22 cellular contexts compared by ENCODE assay signal in the genomic region with DNA sequence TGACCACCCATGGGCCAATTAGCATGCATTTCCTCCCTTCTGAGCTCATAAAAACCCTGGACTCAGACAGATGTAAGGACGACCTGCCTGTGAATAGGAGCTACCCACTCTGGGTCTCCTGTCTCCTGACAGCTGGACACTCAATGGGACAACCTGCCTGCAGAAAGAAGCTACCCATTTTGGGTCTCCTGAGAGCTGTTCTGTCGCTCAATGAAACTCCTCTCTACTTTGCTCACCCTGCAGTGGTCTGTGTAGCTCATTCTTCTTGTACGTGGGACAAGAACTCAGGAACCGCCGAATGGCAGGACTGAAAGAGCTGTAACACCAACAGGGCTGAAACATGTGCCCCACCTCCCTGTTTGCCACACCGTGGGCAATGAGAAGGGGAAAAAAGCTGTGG.
DNase-seq lines count a peak whose midpoint lies in the region; ATAC-seq, FAIRE-seq and TF ChIP-seq lines count a peak whose summit lies in the region.
"Had no signal": no experiment of that assay in that cellular context is flagged by ENCODE, and none has a peak within 500 bp of the region (broad histone marks: within the 10 kb centered on the region; RNA-seq: fewer than 3 reads in every experiment).

No MANE protein-coding gene starts in this region.

- TF ChIP-seq POLR2A in NB4 (IDR thresholded peaks at IDR 0.05; ENCODE audit: extremely low read depth, insufficient read length) (no peak), K562 (conservative IDR thresholded peaks at IDR 0.05) (no peak)

- in situ Hi-C loops in K562 (cut with MboI): no loop called here

- H2AFZ ChIP-seq in K562 (ENCODE audit: low read depth, low read length): no peak overlapping the region
- H2AFZ ChIP-seq in neuronal stem cell (ENCODE audit: low read length): no peak overlapping the region

- DNase-seq in ELF-1 (ENCODE audit: low read depth, low spot score) (peak; percentile 5), NB4 (ENCODE audit: low read depth) (peak; percentile 7), K562 (ENCODE audit: extremely low read depth in 1 of 4, low spot score in 3 of 4) (peak in 1 of 4 experiments; percentile 13), sciatic nerve (ENCODE audit: low spot score) (no peak), neuronal stem cell (ENCODE audit: low spot score) (no peak)
- DNase-seq: 8988T; ACHN; C1 segment of cervical spinal cord; Calu3; CD4-positive, alpha-beta memory T cell; COR-L47; DMS79; EL; GF-D8; GOT3 had no signal

- no peak overlapping the region for H4K8ac ChIP-seq in neuronal stem cell (ENCODE audit: low read depth, low read length)

- no peak for TF ChIP-seq CTCF in HEK293 (tag by site-specific recombination; IDR thresholded peaks at IDR 0.05)
- TF ChIP-seq CTCF in NB4 (IDR thresholded peaks at IDR 0.05; ENCODE audit: low read depth, low read length): no peak
- no peak for TF ChIP-seq CTCF in K562 (IDR thresholded peaks at IDR 0.05 in 2 of 3, conservative IDR thresholded peaks at IDR 0.05 in 1 of 3; ENCODE audit: insufficient read depth in 2 of 3, low read depth in 1 of 3, low read length in 3 of 3)

- H3K79me2 ChIP-seq in K562 (ENCODE audit: control insufficient read depth, insufficient read depth, low read length): no peaks in the 10 kb centered on the region

- H3K4me1 ChIP-seq in HEK293 (ENCODE audit: control insufficient read depth, insufficient read depth, low read length) (no peaks in the 10 kb centered on the region), K562 (replicated peaks in 1 of 2; ENCODE audit: control insufficient read depth in 2 of 2, insufficient read depth in 2 of 2, low read length in 2 of 2) (peaks cover 0 to 2% of the 10 kb centered on the region in 2 experiments; a peak in 1 of 5 replicates), neuronal stem cell (ENCODE audit: control insufficient read depth in 2 of 2, insufficient read depth in 1 of 2, low read depth in 1 of 2, low read length in 2 of 2) (no peaks in the 10 kb centered on the region)
- H3K4me1 ChIP-seq: A549, HAP-1 had no signal

- CTCF ChIA-PET in HEK293 (lab: Yijun Ruan, JAX): interaction anchor here (0.6 kb wide), 1 partner anchor 964 kb away, joined by 3 read pairs; no protein-coding TSS in a partner anchor
- CTCF ChIA-PET in K562 (lab: Yijun Ruan, JAX; ENCODE audit: low intra/inter-chr PET ratio): no interaction called here

- H3K4me2 ChIP-seq in K562 (ENCODE audit: insufficient read depth, low read length): no peak overlapping the region
- H3K4me2 ChIP-seq in neuronal stem cell (ENCODE audit: insufficient read depth, low read length, poor library complexity, severe bottlenecking): no peak overlapping the region
- H3K4me2 ChIP-seq: A549 had no signal

- no peak overlapping the region for H3K4me3 ChIP-seq in HEK293 (ENCODE audit: low read depth, low read length)
- H3K4me3 ChIP-seq in NB4 (ENCODE audit: low read depth, low read length): no peak overlapping the region
- H3K4me3 ChIP-seq in K562: no peak overlapping the region
- H3K4me3 ChIP-seq in neuronal stem cell (ENCODE audit: low read length in 2 of 2): no peak overlapping the region
- H3K4me3 ChIP-seq: A549, HAP-1 had no signal

- TF ChIP-seq EP300 in K562 (IDR thresholded peaks at IDR 0.05; ENCODE audit: low read length): no peak

- H3K9me3 ChIP-seq in HEK293 (ENCODE audit: control insufficient read depth, insufficient read depth, low read depth, low read length): no peaks in the 10 kb centered on the region
- peaks cover 24% of the 10 kb centered on the region for H3K9me3 ChIP-seq in K562 (replicated peaks; ENCODE audit: control insufficient read depth, insufficient read depth, low read depth, low read length)
- H3K9me3 ChIP-seq in neuronal stem cell (replicated peaks in 1 of 2; ENCODE audit: control insufficient read depth in 2 of 2, insufficient read depth in 1 of 2, low read depth in 1 of 2, low read length in 2 of 2): peaks cover 15 to 18% of the 10 kb centered on the region in 2 donors

- H2AK5ac ChIP-seq in neuronal stem cell (ENCODE audit: low read depth, low read length): no peak overlapping the region

- H3K23ac ChIP-seq in neuronal stem cell (ENCODE audit: low read depth, low read length, poor library complexity): no peak overlapping the region

- no TSS peak for BruUV-seq in K562 (replicated peaks; lab: Mats Ljungman, UMichigan)

- H3K36me3 ChIP-seq in HEK293 (ENCODE audit: control insufficient read depth in 2 of 2, insufficient read depth in 1 of 2, low read length in 2 of 2) (no peaks in the 10 kb centered on the region), K562 (ENCODE audit: control insufficient read depth, insufficient read depth, low read length) (no peaks in the 10 kb centered on the region), neuronal stem cell (replicated peaks in 1 of 2; ENCODE audit: control insufficient read depth in 2 of 2, insufficient read depth in 2 of 2, low read length in 2 of 2) (no peaks in the 10 kb centered on the region)
- H3K36me3 ChIP-seq: HAP-1 had no signal

- H2BK5ac ChIP-seq in neuronal stem cell (ENCODE audit: low read length): no peak overlapping the region

- no peak overlapping the region for H3K9ac ChIP-seq in K562 (ENCODE audit: insufficient read depth in 1 of 2, low read depth in 2 of 2, low read length in 2 of 2)
- no peak overlapping the region for H3K9ac ChIP-seq in neuronal stem cell (ENCODE audit: low read depth, low read length, poor library complexity)

- ATAC-seq in K562 (no peak), sciatic nerve (no peak), HG02870 (IDR thresholded peaks at IDR 0.05; ENCODE audit: unreplicated experiment) (no peak)
- ATAC-seq: A549 had no signal

- H3K18ac ChIP-seq in neuronal stem cell (ENCODE audit: low read length): no peak overlapping the region

- H3K27ac ChIP-seq in HEK293 (ENCODE audit: extremely low read depth, low read depth, low read length): no peak overlapping the region
- H3K27ac ChIP-seq in K562 (ENCODE audit: extremely low read depth, low read depth, low read length): no peak overlapping the region
- H3K27ac ChIP-seq in neuronal stem cell (replicated peaks; ENCODE audit: low read length): no peak overlapping the region
- H3K27ac ChIP-seq: A549 had no signal

- intact Hi-C loops in K562 (cut with micrococcal nuclease): no loop called here
- intact Hi-C loops in sciatic nerve (cut with DNase I): no loop called here

- H3K4ac ChIP-seq in neuronal stem cell (ENCODE audit: low read length): no peak overlapping the region

- no peak overlapping the region for H3K14ac ChIP-seq in neuronal stem cell (ENCODE audit: low read length)

- H3K27me3 ChIP-seq in K562 (ENCODE audit: control insufficient read depth in 2 of 2, insufficient read depth in 2 of 2, low read length in 2 of 2) (peaks cover 6 to 14% of the 10 kb centered on the region in 2 experiments; a peak in 2 of 5 replicates), neuronal stem cell (ENCODE audit: control insufficient read depth in 3 of 3, insufficient read depth in 3 of 3, low read depth in 1 of 3, low read length in 3 of 3) (peaks cover 0 to 5% (median 0%) of the 10 kb centered on the region in 3 experiments)

- H2BK120ac ChIP-seq in neuronal stem cell (ENCODE audit: low read depth, low read length): no peak overlapping the region

- no peak overlapping the region for H2BK15ac ChIP-seq in neuronal stem cell (ENCODE audit: low read length)

- no peaks in the 10 kb centered on the region for H3K79me1 ChIP-seq in neuronal stem cell (ENCODE audit: low read depth, low read length)

- no peak for FAIRE-seq in K562 (lab: Jason Lieb, UNC)
- FAIRE-seq: A549, GM12891, GM18507, H54 had no signal

- no peaks in the 10 kb centered on the region for H4K20me1 ChIP-seq in K562 (replicated peaks; ENCODE audit: control insufficient read depth, insufficient read depth, low read length)

- H2BK12ac ChIP-seq in neuronal stem cell (ENCODE audit: low read length): no peak overlapping the region

- H4K91ac ChIP-seq in neuronal stem cell (ENCODE audit: low read depth, low read length, poor library complexity): no peak overlapping the region

- no peak for TF ChIP-seq RAD21 in K562 (CRISPR knock-in tag; conservative IDR thresholded peaks at IDR 0.05 in 1 of 2, IDR thresholded peaks at IDR 0.05 in 1 of 2)

- POLR2A ChIA-PET in HEK293 (lab: Yijun Ruan, JAX) (no interaction called here), K562 (lab: Yijun Ruan, JAX) (interaction anchor here (0.6 kb wide), 1 partner anchor 932 kb away, joined by 3 read pairs; no protein-coding TSS in a partner anchor)

- 3% methylated on average over 6 of the region's 6 CpGs for WGBS in K562 (ENCODE audit: insufficient coverage, low coverage, missing lambda C conversion rate)
- WGBS in neuronal stem cell (ENCODE audit: extremely low coverage in 2 of 2, insufficient read length in 2 of 2, insufficient replicate concordance in 1 of 2), 2 donors: no CpG with 5 or more reads among the region's 6 CpGs

- H3K9me1 ChIP-seq in K562 (ENCODE audit: control insufficient read depth, insufficient read depth, low read length): no peaks in the 10 kb centered on the region

TF ChIP-seq in HEK293, 187 proteins besides CTCF, POLR2A, EP300 and RAD21:
- TF ChIP-seq ZNF184 (tag by site-specific recombination; IDR thresholded peaks at IDR 0.05): no peak
- TF ChIP-seq SETDB1 (IDR thresholded peaks at IDR 0.05; ENCODE audit: insufficient read length, low read length): peak; percentile 87

TF ChIP-seq in K562, 482 proteins besides CTCF, POLR2A, EP300 and RAD21 (continues in another document):
- no peak for TF ChIP-seq POLR2B (IDR thresholded peaks at IDR 0.05; ENCODE audit: low read depth, partially characterized antibody)
- TF ChIP-seq, protein P1, sequence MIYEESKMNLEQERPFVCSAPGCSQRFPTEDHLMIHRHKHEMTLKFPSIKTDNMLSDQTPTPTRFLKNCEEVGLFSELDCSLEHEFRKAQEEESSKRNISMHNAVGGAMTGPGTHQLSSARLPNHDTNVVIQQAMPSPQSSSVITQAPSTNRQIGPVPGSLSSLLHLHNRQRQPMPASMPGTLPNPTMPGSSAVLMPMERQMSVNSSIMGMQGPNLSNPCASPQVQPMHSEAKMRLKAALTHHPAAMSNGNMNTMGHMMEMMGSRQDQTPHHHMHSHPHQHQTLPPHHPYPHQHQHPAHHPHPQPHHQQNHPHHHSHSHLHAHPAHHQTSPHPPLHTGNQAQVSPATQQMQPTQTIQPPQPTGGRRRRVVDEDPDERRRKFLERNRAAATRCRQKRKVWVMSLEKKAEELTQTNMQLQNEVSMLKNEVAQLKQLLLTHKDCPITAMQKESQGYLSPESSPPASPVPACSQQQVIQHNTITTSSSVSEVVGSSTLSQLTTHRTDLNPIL (CRISPR knock-in tag; IDR thresholded peaks at IDR 0.05): no peak
- TF ChIP-seq, protein P2, sequence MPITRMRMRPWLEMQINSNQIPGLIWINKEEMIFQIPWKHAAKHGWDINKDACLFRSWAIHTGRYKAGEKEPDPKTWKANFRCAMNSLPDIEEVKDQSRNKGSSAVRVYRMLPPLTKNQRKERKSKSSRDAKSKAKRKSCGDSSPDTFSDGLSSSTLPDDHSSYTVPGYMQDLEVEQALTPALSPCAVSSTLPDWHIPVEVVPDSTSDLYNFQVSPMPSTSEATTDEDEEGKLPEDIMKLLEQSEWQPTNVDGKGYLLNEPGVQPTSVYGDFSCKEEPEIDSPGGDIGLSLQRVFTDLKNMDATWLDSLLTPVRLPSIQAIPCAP (CRISPR knock-in tag; IDR thresholded peaks at IDR 0.05; ENCODE audit: borderline replicate concordance): no peak

Comparison
In these comparisons a context has a peak if more than half of its experiments do, and no peak if none do; other contexts are left out.
1. DNase-seq: peak in ELF-1 (single experiment) and NB4 (single experiment); none in sciatic nerve (single experiment) and neuronal stem cell (single experiment).